ENCODE assay signal across 11 cellular contexts in the genomic region with DNA sequence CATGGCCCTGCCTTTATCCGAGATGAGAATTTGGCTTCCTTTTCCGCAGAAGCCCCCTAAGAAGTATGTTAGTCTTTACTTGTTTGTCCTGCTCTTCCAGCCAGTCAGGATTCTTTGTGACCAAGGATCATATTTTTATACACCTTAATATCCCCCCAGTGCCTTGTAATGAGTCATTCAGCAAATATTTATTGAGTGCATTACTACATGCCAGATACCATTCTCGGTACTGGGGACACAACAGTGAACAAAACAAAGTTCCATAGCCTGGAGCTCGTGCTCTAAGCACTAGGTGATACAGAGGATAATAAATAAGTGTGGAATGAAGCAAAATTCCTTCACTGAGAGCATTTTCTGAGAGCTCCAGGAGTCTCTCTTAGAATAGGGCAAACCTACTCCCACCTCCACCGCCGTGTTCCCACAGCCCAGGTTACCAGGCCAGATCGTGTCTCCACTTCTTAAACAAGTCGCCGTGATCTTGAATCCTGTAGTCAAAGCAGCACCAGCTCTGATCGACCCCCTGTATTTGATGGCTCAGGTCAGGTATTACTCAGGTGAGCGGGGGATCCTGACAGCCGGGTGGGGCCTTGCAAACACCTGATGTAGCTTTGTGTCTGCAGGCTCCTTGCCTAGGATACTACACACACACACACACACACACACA. TPM values are rescaled to one million over a fixed set of nuclear protein-coding genes. Genes with fewer than 3 reads are reported as not detected.
DNase-seq lines count a peak whose midpoint lies in the region; ATAC-seq and TF ChIP-seq lines count a peak whose summit lies in the region.
"Had no signal": no experiment of that assay in that cellular context is flagged by ENCODE, and none has a peak within 500 bp of the region (broad histone marks: within the 10 kb centered on the region; RNA-seq: fewer than 3 reads in every experiment).

No MANE protein-coding gene starts in this region.

- H3K4me1 Mint-ChIP-seq in CD4-positive, alpha-beta T cell (ENCODE audit: low read depth), result peaks cover 25% of the 10 kb centered on the region
- peaks cover 27% of the 10 kb centered on the region for H3K4me1 Mint-ChIP-seq in progenitor cell of endocrine pancreas (ENCODE audit: low read depth)

- H3K27ac ChIP-seq in CD4-positive, alpha-beta T cell (ENCODE audit: low read depth, low read length), result no peak overlapping the region
- H3K27ac ChIP-seq in PC-3 (ENCODE audit: low read length) (peak overlapping the region; percentile 53), adrenal gland (no peak overlapping the region)

- H3K4me2 ChIP-seq in PC-3 (ENCODE audit: low read length), result peak overlapping the region; percentile 73

- H3K36me3 ChIP-seq in PC-3 (ENCODE audit: low read depth, low read length) (no peaks in the 10 kb centered on the region), adrenal gland (replicated peaks in 1 of 2) (no peaks in the 10 kb centered on the region)

- TF ChIP-seq CTCF in CD4-positive, alpha-beta T cell (IDR thresholded peaks at IDR 0.05), result no peak
- TF ChIP-seq CTCF in PC-3 (conservative IDR thresholded peaks at IDR 0.05; ENCODE audit: low read depth, low read length) (no peak), epithelial cell of proximal tubule (conservative IDR thresholded peaks at IDR 0.05; ENCODE audit: low read depth, low read length) (no peak), progenitor cell of endocrine pancreas (IDR thresholded peaks at IDR 0.05; ENCODE audit: unreplicated experiment) (no peak), adrenal gland (IDR thresholded peaks at IDR 0.05) (no peak)

- no peaks in the 10 kb centered on the region for H3K9me3 ChIP-seq in CD4-positive, alpha-beta T cell (ENCODE audit: control insufficient read depth, low read length)
- no peaks in the 10 kb centered on the region for H3K9me3 ChIP-seq in PC-3 (ENCODE audit: low read length)
- no peaks in the 10 kb centered on the region for H3K9me3 ChIP-seq in adrenal gland (replicated peaks in 1 of 3)

- no peak overlapping the region for H3K4me3 Mint-ChIP-seq in CD4-positive, alpha-beta T cell
- H3K4me3 Mint-ChIP-seq in progenitor cell of endocrine pancreas (ENCODE audit: low read depth), result no peak overlapping the region
- H3K4me3 Mint-ChIP-seq: nephron progenitor cell had no signal

- DNase-seq in CD4-positive, alpha-beta T cell, result peak in 1 of 10 experiments; percentile 29
- peak; percentile 98 for DNase-seq in PC-3
- peak; percentile 32 for DNase-seq in epithelial cell of proximal tubule (ENCODE audit: low read depth)
- no peak for DNase-seq in progenitor cell of endocrine pancreas (ENCODE audit: low spot score, unreplicated experiment)
- no peak for DNase-seq in stimulated activated naive CD4-positive, alpha-beta T cell (lab: John Stamatoyannopoulos, UW)
- no peak for DNase-seq in adrenal gland
- no peak for DNase-seq in NCI-H526 treated with DMSO at 0.1 percent for 48 hours (lab: John Stamatoyannopoulos, UW)
- DNase-seq: NCI-H2171, SHP77 treated with DMSO at 0.1 percent for 48 hours had no signal

- no peak for TF ChIP-seq POLR2A in adrenal gland (IDR thresholded peaks at IDR 0.05)

- H3K27ac Mint-ChIP-seq in CD4-positive, alpha-beta T cell, result peak overlapping the region; percentile 3
- peak overlapping the region; percentile 88 for H3K27ac Mint-ChIP-seq in progenitor cell of endocrine pancreas
- H3K27ac Mint-ChIP-seq: nephron progenitor cell had no signal

- BruUV-seq in PC-3 (replicated peaks; lab: Mats Ljungman, UMichigan), result no TSS peak

- H3K36me3 Mint-ChIP-seq in CD4-positive, alpha-beta T cell (ENCODE audit: low read depth), result no peaks in the 10 kb centered on the region
- H3K36me3 Mint-ChIP-seq in progenitor cell of endocrine pancreas (ENCODE audit: insufficient read depth), result peaks cover 1% of the 10 kb centered on the region

- no peak overlapping the region for H2AFZ ChIP-seq in PC-3 (ENCODE audit: low read length)

- H3K4me1 ChIP-seq in PC-3 (ENCODE audit: insufficient read depth, low read length) (peaks cover 30% of the 10 kb centered on the region), adrenal gland (replicated peaks in 1 of 2) (no peaks in the 10 kb centered on the region)

- H3F3A ChIP-seq in PC-3 (ENCODE audit: low read length, unreplicated experiment), result no peaks in the 10 kb centered on the region

- no peaks in the 10 kb centered on the region for H3K9me3 Mint-ChIP-seq in CD4-positive, alpha-beta T cell
- H3K9me3 Mint-ChIP-seq in progenitor cell of endocrine pancreas (ENCODE audit: low read depth), result no peaks in the 10 kb centered on the region
- H3K9me3 Mint-ChIP-seq: nephron progenitor cell had no signal

- CTCF ChIA-PET in CD4-positive, alpha-beta T cell (lab: Charles Lee), result interaction anchor here (1.3 to 6.1 kb wide), 4 partner anchors 17 to 252 kb away, joined by 3 to 68 read pairs (median 6); a partner anchor contains a TSS
- CTCF ChIA-PET in PC-3 (lab: Charles Lee), result interaction anchor here (1.0 to 3.3 kb wide), 2 partner anchors 25 to 163 kb away, joined by 3 to 24 read pairs; no protein-coding TSS in a partner anchor

- H3K4me3 ChIP-seq in PC-3 (ENCODE audit: low read length) (peak overlapping the region; percentile 27), epithelial cell of proximal tubule (ENCODE audit: low read depth, low read length) (no peak overlapping the region), adrenal gland (no peak overlapping the region)

- H4K20me1 ChIP-seq in PC-3 (ENCODE audit: low read length), result no peaks in the 10 kb centered on the region

- POLR2A ChIA-PET in CD4-positive, alpha-beta T cell (lab: Charles Lee), result interaction anchor here (1.1 to 2.7 kb wide), 4 partner anchors 21 to 166 kb away, joined by 4 to 11 read pairs (median 6); no protein-coding TSS in a partner anchor
- POLR2A ChIA-PET in PC-3 (lab: Charles Lee; ENCODE audit: unreplicated experiment), result interaction anchor here (0.5 kb wide), 1 partner anchor 40 kb away, joined by 4 read pairs; no protein-coding TSS in a partner anchor

- no peak for ATAC-seq in CD4-positive, alpha-beta T cell (ENCODE audit: poor library complexity)
- ATAC-seq in PC-3, result peak; percentile 94
- ATAC-seq in HG03354 (IDR thresholded peaks at IDR 0.05; ENCODE audit: poor library complexity, severe bottlenecking, unreplicated experiment), result no peak

- H3K27me3 ChIP-seq in CD4-positive, alpha-beta T cell (ENCODE audit: control insufficient read depth, insufficient read depth, low read length), result no peaks in the 10 kb centered on the region
- H3K27me3 ChIP-seq in PC-3 (ENCODE audit: low read length) (no peaks in the 10 kb centered on the region), adrenal gland (no peaks in the 10 kb centered on the region)

- no peaks in the 10 kb centered on the region for H3K27me3 Mint-ChIP-seq in CD4-positive, alpha-beta T cell
- H3K27me3 Mint-ChIP-seq in progenitor cell of endocrine pancreas, result no peaks in the 10 kb centered on the region

- no peaks in the 10 kb centered on the region for H3K9me2 ChIP-seq in PC-3 (replicated peaks; ENCODE audit: low read length)

- intact Hi-C loops in CD4-positive, alpha-beta T cell (cut with DNase I, micrococcal nuclease), result loop anchor here (1.0 to 5.0 kb wide), 3 partner anchors 25 to 162 kb away; a partner anchor contains a TSS
- intact Hi-C loops in PC-3 (cut with micrococcal nuclease) (loop anchor here (1.0 to 10.0 kb wide), 6 partner anchors 14 to 259 kb away; a partner anchor contains a TSS), adrenal gland (cut with DNase I) (loop anchor here (5.0 to 10.0 kb wide), 2 partner anchors 161 to 169 kb away; no protein-coding TSS in a partner anchor)

- WGBS in adrenal gland, 4 donors, result 62 to 80% (median 74%) methylated on average over 7 to 12 of the region's 12 CpGs

- no peak overlapping the region for H3K9ac ChIP-seq in PC-3 (ENCODE audit: low read length)

- no peaks in the 10 kb centered on the region for H3K79me2 ChIP-seq in PC-3 (ENCODE audit: low read length)

RNA-seq across cellular contexts. Expression of a gene that starts 18.5 kb away (rescaled TPM):
- 1 to 10 TPM; 4.1 to 5.2 TPM for total RNA-seq in CD4-positive, alpha-beta T cell
- total RNA-seq in PC-3 (2014; rRNA removed) (1.2 TPM in 2 replicates), epithelial cell of proximal tubule (0.58 and 0.86 TPM in 2 replicates), progenitor cell of endocrine pancreas (16.1 and 17.2 TPM in 2 replicates), adrenal gland (10 to 100 TPM in 2 of 8 donors, 1 to 10 TPM in 6; 1.2 to 12.1 (median 5.8) TPM)
- polyA plus RNA-seq in adrenal gland, result 10 to 100 TPM in 2 of 3 donors, 1 to 10 TPM in 1; 1.7 to 35.7 (median 14.6) TPM

RNA-seq across cellular contexts. Expression of a gene that starts 18.5 kb away (rescaled TPM):
- 10 to 100 TPM; 29.1 to 31.5 TPM for total RNA-seq in CD4-positive, alpha-beta T cell
- total RNA-seq in PC-3 (2014; rRNA removed) (47.4 and 58.9 TPM in 2 replicates), epithelial cell of proximal tubule (17.6 and 38.8 TPM in 2 replicates), progenitor cell of endocrine pancreas (64.3 and 72.8 TPM in 2 replicates), adrenal gland (10 to 100 TPM; 24.3 to 66.2 (median 54.4) TPM)
- 10 to 100 TPM; 30.5 to 49.1 (median 35.1) TPM for polyA plus RNA-seq in adrenal gland

RNA-seq across cellular contexts. Expression of a gene that starts 27.4 kb away (rescaled TPM):
- total RNA-seq in CD4-positive, alpha-beta T cell, result 100 to 1,000 TPM; 357 to 368 TPM
- total RNA-seq in PC-3 (2014; rRNA removed), result 72.3 and 86.9 TPM in 2 replicates
- total RNA-seq in epithelial cell of proximal tubule, result 11.5 and 12.7 TPM in 2 replicates
- total RNA-seq in progenitor cell of endocrine pancreas, result 6.6 and 6.7 TPM in 2 replicates
- total RNA-seq in adrenal gland, result 10 to 100 TPM; 21.9 to 62.2 (median 30.1) TPM
- polyA plus RNA-seq in adrenal gland, result 10 to 100 TPM in 2 of 3 donors, 1 to 10 TPM in 1; 9.9 to 32.7 (median 16.2) TPM

Comparison
In these comparisons a context has a peak if more than half of its experiments do, and no peak if none do; other contexts are left out.
1. DNase-seq: peak in PC-3 (single experiment) and epithelial cell of proximal tubule (single experiment); none in progenitor cell of endocrine pancreas (single experiment), stimulated activated naive CD4-positive, alpha-beta T cell (0 of 6), adrenal gland (0 of 7) and NCI-H526 treated with DMSO at 0.1 percent for 48 hours (single experiment).